In genomic region chr18:12092398-12093229, GRCh38 we compare ENCODE assay signal across 9 cellular contexts. TPM values are rescaled to one million over a fixed set of nuclear protein-coding genes. Genes with fewer than 3 reads are reported as not detected.
DNase-seq lines count a peak whose midpoint lies in the region; ATAC-seq, FAIRE-seq and TF ChIP-seq lines count a peak whose summit lies in the region.
"Had no signal": no experiment of that assay in that cellular context is flagged by ENCODE, and none has a peak within 500 bp of the region (broad histone marks: within the 10 kb centered on the region; RNA-seq: fewer than 3 reads in every experiment).

No MANE protein-coding gene starts in this region.

- no peak for TF ChIP-seq POLR2A in uterus (IDR thresholded peaks at IDR 0.05)

- peaks cover 13% of the 10 kb centered on the region for H3K27me3 Mint-ChIP-seq in activated T-cell treated with anti-CD3 and anti-CD28 coated beads, Interleukin-2, amount 50 U/mL, for 24 hours

- DNase-seq in GM10248 (ENCODE audit: extremely low spot score): peak; percentile 50
- peak; percentile 68 for DNase-seq in Karpas-422
- no peak for DNase-seq in mesenchymal stem cell
- DNase-seq in uterus: no peak
- DNase-seq in RCC 7860 (ENCODE audit: low spot score): no peak
- no peak for DNase-seq in A172 (ENCODE audit: low spot score)
- no peak for DNase-seq in activated T-cell treated with anti-CD3 and anti-CD28 coated beads, Interleukin-2, amount 50 U/mL, for 24 hours
- DNase-seq: NCI-H446 treated with DMSO at 0.1 percent for 48 hours had no signal

- no peak overlapping the region for H2AK5ac ChIP-seq in mesenchymal stem cell (ENCODE audit: low read length, severe bottlenecking)

- H3K36me3 ChIP-seq in Karpas-422 (ENCODE audit: insufficient read depth, low read length) (no peaks in the 10 kb centered on the region), mesenchymal stem cell (ENCODE audit: control insufficient read depth in 1 of 2, insufficient read depth in 2 of 2, low read depth in 1 of 2, low read length in 2 of 2) (no peaks in the 10 kb centered on the region), uterus (no peaks in the 10 kb centered on the region)

- TF ChIP-seq CTCF in GM10248 (IDR thresholded peaks at IDR 0.05; ENCODE audit: control extremely low read depth, extremely low read depth, low read depth, missing control alignments) (peak; percentile 38), uterus (IDR thresholded peaks at IDR 0.05) (no peak)

- H3K4me1 ChIP-seq in Karpas-422 (ENCODE audit: low read length): no peaks in the 10 kb centered on the region
- H3K4me1 ChIP-seq in mesenchymal stem cell (ENCODE audit: control insufficient read depth, insufficient read depth, low read depth, low read length): peaks cover 3% of the 10 kb centered on the region
- H3K4me1 ChIP-seq in uterus: no peaks in the 10 kb centered on the region

- H3K9me3 ChIP-seq in Karpas-422 (ENCODE audit: low read length): no peaks in the 10 kb centered on the region
- H3K9me3 ChIP-seq in mesenchymal stem cell (ENCODE audit: control insufficient read depth, low read length): no peaks in the 10 kb centered on the region
- no peaks in the 10 kb centered on the region for H3K9me3 ChIP-seq in uterus

- no peak overlapping the region for H3K14ac ChIP-seq in mesenchymal stem cell (ENCODE audit: low read length in 2 of 2)

- no peak overlapping the region for H3K27ac Mint-ChIP-seq in activated T-cell treated with anti-CD3 and anti-CD28 coated beads, Interleukin-2, amount 50 U/mL, for 24 hours

- no peak overlapping the region for H2AFZ ChIP-seq in Karpas-422 (ENCODE audit: low read length)
- H2AFZ ChIP-seq in mesenchymal stem cell (ENCODE audit: low read depth, low read length): no peak overlapping the region

- H2BK120ac ChIP-seq in mesenchymal stem cell (ENCODE audit: low read depth, low read length): no peak overlapping the region

- H4K8ac ChIP-seq in mesenchymal stem cell (ENCODE audit: low read length): no peak overlapping the region

- H4K20me1 ChIP-seq in Karpas-422 (ENCODE audit: insufficient read depth, low read depth, low read length): no peaks in the 10 kb centered on the region

- CTCF ChIA-PET in GM10248 (lab: Yijun Ruan, JAX): interaction anchor here (0.7 kb wide), 1 partner anchor 9 kb away, joined by 3 read pairs; no protein-coding TSS in a partner anchor

- H3K27me3 ChIP-seq in Karpas-422 (ENCODE audit: low read length) (no peaks in the 10 kb centered on the region), mesenchymal stem cell (ENCODE audit: control insufficient read depth in 1 of 2, insufficient read depth in 1 of 2, low read length in 2 of 2) (no peaks in the 10 kb centered on the region), uterus (no peaks in the 10 kb centered on the region)

- no peaks in the 10 kb centered on the region for H3K79me2 ChIP-seq in Karpas-422 (ENCODE audit: low read length)

- H3K9me2 ChIP-seq in Karpas-422 (replicated peaks; ENCODE audit: insufficient read depth, low read length): no peaks in the 10 kb centered on the region

- H3K36me3 Mint-ChIP-seq in activated T-cell treated with anti-CD3 and anti-CD28 coated beads, Interleukin-2, amount 50 U/mL, for 24 hours (ENCODE audit: low read depth): no peaks in the 10 kb centered on the region

- FAIRE-seq in RCC 7860 (lab: Jason Lieb, UNC): no peak

- H3K4ac ChIP-seq in mesenchymal stem cell (ENCODE audit: low read depth in 1 of 2, low read length in 2 of 2): no peak overlapping the region

- no peak overlapping the region for H3K27ac ChIP-seq in Karpas-422 (ENCODE audit: low read length)
- H3K27ac ChIP-seq in mesenchymal stem cell (ENCODE audit: low read length, poor library complexity, severe bottlenecking): no peak overlapping the region
- H3K27ac ChIP-seq in uterus: no peak overlapping the region

- H3K4me2 ChIP-seq in Karpas-422 (ENCODE audit: low read depth, low read length, poor library complexity, severe bottlenecking) (no peak overlapping the region), mesenchymal stem cell (ENCODE audit: low read length, poor library complexity, severe bottlenecking) (no peak overlapping the region)

- no peak overlapping the region for H2BK12ac ChIP-seq in mesenchymal stem cell (ENCODE audit: low read length in 2 of 2)

- H3K4me3 ChIP-seq in Karpas-422 (ENCODE audit: low read length): no peak overlapping the region
- peak overlapping the region in 1 of 2 experiments; percentile 35 for H3K4me3 ChIP-seq in mesenchymal stem cell (ENCODE audit: insufficient read depth in 1 of 2, low read depth in 1 of 2, low read length in 2 of 2)
- H3K4me3 ChIP-seq in uterus: no peak overlapping the region

- H3K9ac ChIP-seq in Karpas-422 (ENCODE audit: low read length): no peak overlapping the region
- no peak overlapping the region for H3K9ac ChIP-seq in mesenchymal stem cell (ENCODE audit: low read length)

- H4K91ac ChIP-seq in mesenchymal stem cell (ENCODE audit: low read length): peak overlapping the region; percentile 15

- H3K18ac ChIP-seq in mesenchymal stem cell (ENCODE audit: low read depth in 1 of 2, low read length in 2 of 2): no peak overlapping the region

- POLR2A ChIA-PET in GM10248 (lab: Yijun Ruan, JAX): no interaction called here

- 78% methylated on average over 17 of the region's 17 CpGs for WGBS in mesenchymal stem cell

- no peaks in the 10 kb centered on the region for H3K79me1 ChIP-seq in mesenchymal stem cell (replicated peaks; ENCODE audit: low read length, poor library complexity, severe bottlenecking)

- no peak overlapping the region for H2BK5ac ChIP-seq in mesenchymal stem cell (ENCODE audit: low read depth, low read length, poor library complexity, severe bottlenecking)

- no peak overlapping the region for H3K4me3 Mint-ChIP-seq in activated T-cell treated with anti-CD3 and anti-CD28 coated beads, Interleukin-2, amount 50 U/mL, for 24 hours

- intact Hi-C loops in uterus (cut with DNase I; ENCODE audit: low total_unique reads): no loop called here

- ATAC-seq in SK-N-SH treated with all-trans-retinoic acid at 6 μM for 48 hours: peak; percentile 81

- H2BK15ac ChIP-seq in mesenchymal stem cell (ENCODE audit: low read depth, poor library complexity, severe bottlenecking): no peak overlapping the region

- peaks cover 4% of the 10 kb centered on the region for H3K9me3 Mint-ChIP-seq in activated T-cell treated with anti-CD3 and anti-CD28 coated beads, Interleukin-2, amount 50 U/mL, for 24 hours

- no peak overlapping the region for H3K23ac ChIP-seq in mesenchymal stem cell (ENCODE audit: low read length in 2 of 2)

- H3K4me1 Mint-ChIP-seq in activated T-cell treated with anti-CD3 and anti-CD28 coated beads, Interleukin-2, amount 50 U/mL, for 24 hours (ENCODE audit: low read depth): no peaks in the 10 kb centered on the region

TF ChIP-seq in SK-N-SH treated with all-trans-retinoic acid at 6 μM for 48 hours, 23 proteins besides CTCF, POLR2A, EP300 and RAD21:
- TF ChIP-seq ZNF565 (CRISPR knock-in tag; conservative IDR thresholded peaks at IDR 0.05; ENCODE audit: low read depth) (no peak), ZFP30 (CRISPR knock-in tag; IDR thresholded peaks at IDR 0.05) (no peak), GLIS3 (CRISPR knock-in tag; IDR thresholded peaks at IDR 0.05) (no peak), CREB5 (CRISPR knock-in tag; IDR thresholded peaks at IDR 0.05; ENCODE audit: low read depth) (no peak), POU6F1 (CRISPR knock-in tag; IDR thresholded peaks at IDR 0.05; ENCODE audit: borderline replicate concordance, low read depth) (no peak), ESRRG (CRISPR knock-in tag; IDR thresholded peaks at IDR 0.05) (no peak), TOX (CRISPR knock-in tag; IDR thresholded peaks at IDR 0.05; ENCODE audit: borderline replicate concordance) (no peak), OSR1 (CRISPR knock-in tag; IDR thresholded peaks at IDR 0.05) (no peak), ARNTL (CRISPR knock-in tag; IDR thresholded peaks at IDR 0.05; ENCODE audit: borderline replicate concordance, low read depth) (no peak)

RNA-seq across cellular contexts. Expression of gene ANKRD62, which starts 1.0 kb away (rescaled TPM):
- total RNA-seq in Karpas-422 (2014; rRNA removed; shearing (Covaris generic); ENCODE audit: low replicate concordance): not detected in 2 replicates
- not detected for polyA plus RNA-seq in mesenchymal stem cell (2013, experiment 1 of 2)
- not detected for polyA plus RNA-seq in mesenchymal stem cell (2013, experiment 2 of 2)
- under 1 TPM in 2 of 4 donors, not detected in 2; 0.07 to 0.18 TPM for total RNA-seq in uterus
- total RNA-seq in A172 (2014; rRNA removed; shearing (Covaris generic)): not detected in 2 replicates

Comparison
In these comparisons a context has a peak if more than half of its experiments do, and no peak if none do; other contexts are left out.
1. DNase-seq: peak in GM10248 (single experiment) and Karpas-422 (single experiment); none in mesenchymal stem cell (single experiment), uterus (0 of 2), RCC 7860 (single experiment), A172 (single experiment) and activated T-cell treated with anti-CD3 and anti-CD28 coated beads, Interleukin-2, amount 50 U/mL, for 24 hours (single experiment).